8 cellular contexts compared by ENCODE assay signal in genomic region chr5:147578228-147579024, GRCh38.
DNase-seq lines count a peak whose midpoint lies in the region; ATAC-seq and TF ChIP-seq lines count a peak whose summit lies in the region.

No MANE protein-coding gene starts in this region.

- no peak overlapping the region for H3K27ac ChIP-seq in KMS-11
- H3K27ac ChIP-seq in RWPE2 (ENCODE audit: poor library complexity, severe bottlenecking), result no peak overlapping the region

- H3K4me2 ChIP-seq in KMS-11, result no peak overlapping the region

- H4K20me1 ChIP-seq in KMS-11 (ENCODE audit: insufficient read depth), result no peaks in the 10 kb centered on the region

- H3K27me3 ChIP-seq in KMS-11 (ENCODE audit: insufficient read depth, low read depth) (no peaks in the 10 kb centered on the region), RWPE2 (ENCODE audit: insufficient read depth, poor library complexity, severe bottlenecking) (no peaks in the 10 kb centered on the region)

- H2AFZ ChIP-seq in KMS-11 (ENCODE audit: low read depth), result no peak overlapping the region

- H3K36me3 ChIP-seq in KMS-11 (ENCODE audit: insufficient read depth) (no peaks in the 10 kb centered on the region), RWPE2 (ENCODE audit: low read depth) (no peaks in the 10 kb centered on the region)

- H3K4me1 ChIP-seq in KMS-11 (ENCODE audit: low read depth, poor library complexity, severe bottlenecking) (no peaks in the 10 kb centered on the region), RWPE2 (ENCODE audit: insufficient read depth, poor library complexity, severe bottlenecking) (no peaks in the 10 kb centered on the region)

- DNase-seq in DMS 273 (lab: John Stamatoyannopoulos, UW; ENCODE audit: unreplicated experiment) (peak; percentile 74), RWPE2 (ENCODE audit: low spot score) (no peak), fibroblast of the conjunctiva (ENCODE audit: low read depth) (peak; percentile 74), retinal pigment epithelial cell (ENCODE audit: low read depth) (no peak)

- no peaks in the 10 kb centered on the region for H3K79me2 ChIP-seq in KMS-11 (ENCODE audit: insufficient read depth, low read depth)

- peak; percentile 67; the same call in 1 of the 3 replicates for ATAC-seq in RWPE2 (ENCODE audit: low read depth)
- ATAC-seq in HG02938 (IDR thresholded peaks at IDR 0.05; ENCODE audit: unreplicated experiment), result no peak
- ATAC-seq in GM21360 (IDR thresholded peaks at IDR 0.05; ENCODE audit: unreplicated experiment), result no peak
- no peak for ATAC-seq in HG03108 (IDR thresholded peaks at IDR 0.05; ENCODE audit: unreplicated experiment)

- no peak overlapping the region for H3K4me3 ChIP-seq in KMS-11 (IDR thresholded peaks at IDR 0.05; ENCODE audit: insufficient read depth, low read depth, low read length)
- H3K4me3 ChIP-seq in RWPE2 (ENCODE audit: severe bottlenecking), result no peak overlapping the region
- no peak overlapping the region for H3K4me3 ChIP-seq in retinal pigment epithelial cell (ENCODE audit: low read length)

- H3K9me3 ChIP-seq in RWPE2 (ENCODE audit: severe bottlenecking), result no peaks in the 10 kb centered on the region

- H3K9ac ChIP-seq in KMS-11, result no peak overlapping the region

- TF ChIP-seq CTCF in KMS-11 (conservative IDR thresholded peaks at IDR 0.05; ENCODE audit: low read depth, low read length) (peak; percentile 72), RWPE2 (IDR thresholded peaks at IDR 0.05; ENCODE audit: poor library complexity, severe bottlenecking) (peak; percentile 93), retinal pigment epithelial cell (conservative IDR thresholded peaks at IDR 0.05; ENCODE audit: low read depth, low read length) (peak; percentile 66)

Comparison
In these comparisons a context has a peak if more than half of its experiments do, and no peak if none do; other contexts are left out.
1. DNase-seq: peak in DMS 273 (single experiment) and fibroblast of the conjunctiva (single experiment); none in RWPE2 (single experiment) and retinal pigment epithelial cell (single experiment).
2. Peak in every context shown above with its lines, with median percentiles within 50 percentile points of each other: CTCF ChIP-seq.